Comparison of ENCODE assay signal across 8 cellular contexts in the genomic region with DNA sequence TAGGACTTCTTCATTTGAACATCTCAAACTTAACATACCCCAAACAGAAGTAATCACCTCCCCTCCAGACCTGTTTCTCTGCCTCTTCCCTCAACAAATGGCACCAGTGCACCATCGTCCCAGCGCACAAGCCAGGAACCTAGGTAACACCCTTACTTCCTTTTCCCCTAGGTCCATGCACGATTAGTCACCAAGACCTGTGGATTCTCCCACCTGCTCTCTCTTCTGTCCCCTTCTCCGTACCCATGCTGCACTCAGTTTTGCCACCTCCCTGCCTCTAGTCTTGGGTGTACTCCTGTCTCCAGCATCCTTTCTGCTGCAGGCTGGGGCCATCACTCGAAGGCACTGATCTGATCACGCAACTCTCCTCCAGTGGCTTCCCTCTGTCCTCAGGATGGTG.
"Had no signal": no experiment of that assay in that cellular context is flagged by ENCODE, and none has a peak within 500 bp of the region (broad histone marks: within the 10 kb centered on the region; RNA-seq: fewer than 3 reads in every experiment).

No MANE protein-coding gene starts in this region.

- DNase-seq: activated CD4-positive, CD25-positive, alpha-beta regulatory T cell treated with anti-CD3 and anti-CD28 coated beads, Interleukin-2, amount 50 U/mL, for 72 hours; activated gamma-delta T cell; colonic mucosa; effector memory CD4-positive, alpha-beta T cell; erythroblast; mesendoderm had no signal

- H3K4me3 Mint-ChIP-seq: T-helper 2 cell treated with Interferon-gamma antibody and Interleukin-4, amounts not matched to agents 5 μg/mL and 100 μg/mL, for 36 hours had no signal

- H3K9me3 Mint-ChIP-seq: T-helper 2 cell treated with Interferon-gamma antibody and Interleukin-4, amounts not matched to agents 5 μg/mL and 100 μg/mL, for 36 hours had no signal

- ATAC-seq: SK-N-SH treated with all-trans-retinoic acid at 6 μM for 48 hours had no signal

- H3K27ac Mint-ChIP-seq: T-helper 2 cell treated with Interferon-gamma antibody and Interleukin-4, amounts not matched to agents 5 μg/mL and 100 μg/mL, for 36 hours had no signal
